Comparison of ENCODE assay signal across 1 cellular context in the genomic region with DNA sequence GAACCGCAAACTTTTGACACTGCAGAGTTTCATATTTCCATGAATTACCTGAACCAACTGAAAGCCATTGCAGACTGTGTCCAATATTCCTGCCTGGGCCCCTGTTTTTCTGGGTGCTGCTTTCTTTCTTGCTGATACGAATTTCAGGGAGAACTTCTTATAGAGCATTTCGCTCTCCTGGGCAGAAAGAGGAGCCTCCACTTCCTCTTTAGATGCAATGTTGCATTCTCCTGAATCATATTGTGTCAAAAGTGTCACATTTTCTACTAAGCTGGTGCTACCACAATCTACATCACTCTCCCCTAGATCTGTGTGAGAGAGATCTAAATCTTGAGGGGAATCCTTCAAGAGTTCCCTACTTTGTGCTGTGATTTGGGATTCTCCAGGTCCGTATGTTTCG.
TF ChIP-seq lines count a peak whose summit lies in the region.

No MANE protein-coding gene starts in this region.

TF ChIP-seq in GM12878, 131 proteins besides CTCF, POLR2A, EP300 and RAD21:
- TF ChIP-seq SPI1 (IDR thresholded peaks at IDR 0.05; ENCODE audit: borderline replicate concordance, insufficient read depth, low read depth, low read length) (peak; percentile 91), SIX5 (IDR thresholded peaks at IDR 0.05; ENCODE audit: low read depth, low read length, severe bottlenecking) (no peak), IKZF2 (IDR thresholded peaks at IDR 0.05) (peak; percentile 20 to 29; a peak in 1 of 4 replicates), ZNF207 (IDR thresholded peaks at IDR 0.05; ENCODE audit: borderline replicate concordance) (no peak), CBX5 (IDR thresholded peaks at IDR 0.05; ENCODE audit: low read depth) (no peak), RUNX3 (IDR thresholded peaks at IDR 0.05; ENCODE audit: low read length) (peak; percentile 61), SMC3 (IDR thresholded peaks at IDR 0.05; ENCODE audit: borderline replicate concordance, low read length) (no peak), NFIC (IDR thresholded peaks at IDR 0.05; ENCODE audit: low read depth, low read length) (0 out of 2 replicates have a peak, but pooled peaks have one; percentile 16), CEBPB (IDR thresholded peaks at IDR 0.05; ENCODE audit: borderline replicate concordance in 1 of 2, low read depth in 2 of 2, low read length in 2 of 2) (no peak), NRF1 (conservative IDR thresholded peaks at IDR 0.05; ENCODE audit: low read depth, low read length) (no peak), RELA (IDR thresholded peaks at IDR 0.05; ENCODE audit: borderline replicate concordance, partially characterized antibody) (no peak), MTA3 (IDR thresholded peaks at IDR 0.05; ENCODE audit: borderline replicate concordance, low read length) (no peak), CBFB (IDR thresholded peaks at IDR 0.05; ENCODE audit: low read depth) (no peak), CHD4 (IDR thresholded peaks at IDR 0.05) (no peak), ZNF384 (IDR thresholded peaks at IDR 0.05; ENCODE audit: borderline replicate concordance, low read depth, low read length) (no peak), IKZF1 (conservative IDR thresholded peaks at IDR 0.05) (0 out of 2 replicates have a peak, but pooled peaks have one; percentile 24), ESRRA (IDR thresholded peaks at IDR 0.05; ENCODE audit: low read length) (no peak), MXI1 (IDR thresholded peaks at IDR 0.05; ENCODE audit: low read depth, low read length) (no peak), MTA2 (IDR thresholded peaks at IDR 0.05; ENCODE audit: low read depth) (peak; percentile 26; the same call in 1 of the 2 replicates), PML (IDR thresholded peaks at IDR 0.05; ENCODE audit: low read length) (no peak)
- TF ChIP-seq, protein P1, sequence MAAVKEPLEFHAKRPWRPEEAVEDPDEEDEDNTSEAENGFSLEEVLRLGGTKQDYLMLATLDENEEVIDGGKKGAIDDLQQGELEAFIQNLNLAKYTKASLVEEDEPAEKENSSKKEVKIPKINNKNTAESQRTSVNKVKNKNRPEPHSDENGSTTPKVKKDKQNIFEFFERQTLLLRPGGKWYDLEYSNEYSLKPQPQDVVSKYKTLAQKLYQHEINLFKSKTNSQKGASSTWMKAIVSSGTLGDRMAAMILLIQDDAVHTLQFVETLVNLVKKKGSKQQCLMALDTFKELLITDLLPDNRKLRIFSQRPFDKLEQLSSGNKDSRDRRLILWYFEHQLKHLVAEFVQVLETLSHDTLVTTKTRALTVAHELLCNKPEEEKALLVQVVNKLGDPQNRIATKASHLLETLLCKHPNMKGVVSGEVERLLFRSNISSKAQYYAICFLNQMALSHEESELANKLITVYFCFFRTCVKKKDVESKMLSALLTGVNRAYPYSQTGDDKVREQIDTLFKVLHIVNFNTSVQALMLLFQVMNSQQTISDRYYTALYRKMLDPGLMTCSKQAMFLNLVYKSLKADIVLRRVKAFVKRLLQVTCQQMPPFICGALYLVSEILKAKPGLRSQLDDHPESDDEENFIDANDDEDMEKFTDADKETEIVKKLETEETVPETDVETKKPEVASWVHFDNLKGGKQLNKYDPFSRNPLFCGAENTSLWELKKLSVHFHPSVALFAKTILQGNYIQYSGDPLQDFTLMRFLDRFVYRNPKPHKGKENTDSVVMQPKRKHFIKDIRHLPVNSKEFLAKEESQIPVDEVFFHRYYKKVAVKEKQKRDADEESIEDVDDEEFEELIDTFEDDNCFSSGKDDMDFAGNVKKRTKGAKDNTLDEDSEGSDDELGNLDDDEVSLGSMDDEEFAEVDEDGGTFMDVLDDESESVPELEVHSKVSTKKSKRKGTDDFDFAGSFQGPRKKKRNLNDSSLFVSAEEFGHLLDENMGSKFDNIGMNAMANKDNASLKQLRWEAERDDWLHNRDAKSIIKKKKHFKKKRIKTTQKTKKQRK (IDR thresholded peaks at IDR 0.05; ENCODE audit: low read depth, low read length), result no peak
- TF ChIP-seq, protein P2, sequence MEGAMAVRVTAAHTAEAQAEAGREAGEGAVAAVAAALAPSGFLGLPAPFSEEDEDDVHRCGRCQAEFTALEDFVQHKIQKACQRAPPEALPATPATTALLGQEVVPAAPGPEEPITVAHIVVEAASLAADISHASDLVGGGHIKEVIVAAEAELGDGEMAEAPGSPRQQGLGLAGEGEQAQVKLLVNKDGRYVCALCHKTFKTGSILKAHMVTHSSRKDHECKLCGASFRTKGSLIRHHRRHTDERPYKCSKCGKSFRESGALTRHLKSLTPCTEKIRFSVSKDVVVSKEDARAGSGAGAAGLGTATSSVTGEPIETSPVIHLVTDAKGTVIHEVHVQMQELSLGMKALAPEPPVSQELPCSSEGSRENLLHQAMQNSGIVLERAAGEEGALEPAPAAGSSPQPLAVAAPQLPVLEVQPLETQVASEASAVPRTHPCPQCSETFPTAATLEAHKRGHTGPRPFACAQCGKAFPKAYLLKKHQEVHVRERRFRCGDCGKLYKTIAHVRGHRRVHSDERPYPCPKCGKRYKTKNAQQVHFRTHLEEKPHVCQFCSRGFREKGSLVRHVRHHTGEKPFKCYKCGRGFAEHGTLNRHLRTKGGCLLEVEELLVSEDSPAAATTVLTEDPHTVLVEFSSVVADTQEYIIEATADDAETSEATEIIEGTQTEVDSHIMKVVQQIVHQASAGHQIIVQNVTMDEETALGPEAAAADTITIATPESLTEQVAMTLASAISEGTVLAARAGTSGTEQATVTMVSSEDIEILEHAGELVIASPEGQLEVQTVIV (IDR thresholded peaks at IDR 0.05; ENCODE audit: borderline replicate concordance, partially characterized antibody), result no peak
- TF ChIP-seq, protein P3, sequence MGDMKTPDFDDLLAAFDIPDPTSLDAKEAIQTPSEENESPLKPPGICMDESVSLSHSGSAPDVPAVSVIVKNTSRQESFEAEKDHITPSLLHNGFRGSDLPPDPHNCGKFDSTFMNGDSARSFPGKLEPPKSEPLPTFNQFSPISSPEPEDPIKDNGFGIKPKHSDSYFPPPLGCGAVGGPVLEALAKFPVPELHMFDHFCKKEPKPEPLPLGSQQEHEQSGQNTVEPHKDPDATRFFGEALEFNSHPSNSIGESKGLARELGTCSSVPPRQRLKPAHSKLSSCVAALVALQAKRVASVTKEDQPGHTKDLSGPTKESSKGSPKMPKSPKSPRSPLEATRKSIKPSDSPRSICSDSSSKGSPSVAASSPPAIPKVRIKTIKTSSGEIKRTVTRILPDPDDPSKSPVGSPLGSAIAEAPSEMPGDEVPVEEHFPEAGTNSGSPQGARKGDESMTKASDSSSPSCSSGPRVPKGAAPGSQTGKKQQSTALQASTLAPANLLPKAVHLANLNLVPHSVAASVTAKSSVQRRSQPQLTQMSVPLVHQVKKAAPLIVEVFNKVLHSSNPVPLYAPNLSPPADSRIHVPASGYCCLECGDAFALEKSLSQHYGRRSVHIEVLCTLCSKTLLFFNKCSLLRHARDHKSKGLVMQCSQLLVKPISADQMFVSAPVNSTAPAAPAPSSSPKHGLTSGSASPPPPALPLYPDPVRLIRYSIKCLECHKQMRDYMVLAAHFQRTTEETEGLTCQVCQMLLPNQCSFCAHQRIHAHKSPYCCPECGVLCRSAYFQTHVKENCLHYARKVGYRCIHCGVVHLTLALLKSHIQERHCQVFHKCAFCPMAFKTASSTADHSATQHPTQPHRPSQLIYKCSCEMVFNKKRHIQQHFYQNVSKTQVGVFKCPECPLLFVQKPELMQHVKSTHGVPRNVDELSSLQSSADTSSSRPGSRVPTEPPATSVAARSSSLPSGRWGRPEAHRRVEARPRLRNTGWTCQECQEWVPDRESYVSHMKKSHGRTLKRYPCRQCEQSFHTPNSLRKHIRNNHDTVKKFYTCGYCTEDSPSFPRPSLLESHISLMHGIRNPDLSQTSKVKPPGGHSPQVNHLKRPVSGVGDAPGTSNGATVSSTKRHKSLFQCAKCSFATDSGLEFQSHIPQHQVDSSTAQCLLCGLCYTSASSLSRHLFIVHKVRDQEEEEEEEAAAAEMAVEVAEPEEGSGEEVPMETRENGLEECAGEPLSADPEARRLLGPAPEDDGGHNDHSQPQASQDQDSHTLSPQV (IDR thresholded peaks at IDR 0.05), result no peak
- TF ChIP-seq, protein P4, sequence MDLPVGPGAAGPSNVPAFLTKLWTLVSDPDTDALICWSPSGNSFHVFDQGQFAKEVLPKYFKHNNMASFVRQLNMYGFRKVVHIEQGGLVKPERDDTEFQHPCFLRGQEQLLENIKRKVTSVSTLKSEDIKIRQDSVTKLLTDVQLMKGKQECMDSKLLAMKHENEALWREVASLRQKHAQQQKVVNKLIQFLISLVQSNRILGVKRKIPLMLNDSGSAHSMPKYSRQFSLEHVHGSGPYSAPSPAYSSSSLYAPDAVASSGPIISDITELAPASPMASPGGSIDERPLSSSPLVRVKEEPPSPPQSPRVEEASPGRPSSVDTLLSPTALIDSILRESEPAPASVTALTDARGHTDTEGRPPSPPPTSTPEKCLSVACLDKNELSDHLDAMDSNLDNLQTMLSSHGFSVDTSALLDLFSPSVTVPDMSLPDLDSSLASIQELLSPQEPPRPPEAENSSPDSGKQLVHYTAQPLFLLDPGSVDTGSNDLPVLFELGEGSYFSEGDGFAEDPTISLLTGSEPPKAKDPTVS (IDR thresholded peaks at IDR 0.05; ENCODE audit: low read depth, low read length), result no peak
- TF ChIP-seq, protein P5, sequence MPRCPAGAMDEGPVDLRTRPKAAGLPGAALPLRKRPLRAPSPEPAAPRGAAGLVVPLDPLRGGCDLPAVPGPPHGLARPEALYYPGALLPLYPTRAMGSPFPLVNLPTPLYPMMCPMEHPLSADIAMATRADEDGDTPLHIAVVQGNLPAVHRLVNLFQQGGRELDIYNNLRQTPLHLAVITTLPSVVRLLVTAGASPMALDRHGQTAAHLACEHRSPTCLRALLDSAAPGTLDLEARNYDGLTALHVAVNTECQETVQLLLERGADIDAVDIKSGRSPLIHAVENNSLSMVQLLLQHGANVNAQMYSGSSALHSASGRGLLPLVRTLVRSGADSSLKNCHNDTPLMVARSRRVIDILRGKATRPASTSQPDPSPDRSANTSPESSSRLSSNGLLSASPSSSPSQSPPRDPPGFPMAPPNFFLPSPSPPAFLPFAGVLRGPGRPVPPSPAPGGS (IDR thresholded peaks at IDR 0.05; ENCODE audit: borderline replicate concordance, insufficient read depth, low read depth, low read length, poor library complexity, severe bottlenecking), result no peak
